23 cellular contexts compared by ENCODE assay signal in genomic region chr1:214351551-214352277, GRCh38.
"Had no signal": no experiment of that assay in that cellular context is flagged by ENCODE, and none has a peak within 500 bp of the region (broad histone marks: within the 10 kb centered on the region; RNA-seq: fewer than 3 reads in every experiment).

No MANE protein-coding gene starts in this region.

- DNase-seq: activated CD4-positive, alpha-beta T cell treated with anti-CD3 and anti-CD28 coated beads for 48 hours; activated CD4-positive, alpha-beta T cell treated with anti-CD3 and anti-CD28 coated beads, Interleukin-2, amount 50 U/mL, for 48 hours; activated CD8-positive, alpha-beta memory T cell treated with anti-CD3 and anti-CD28 coated beads for 24 hours; activated effector memory CD4-positive, alpha-beta T cell treated with anti-CD3 and anti-CD28 coated beads, Interleukin-2, amount 50 U/mL, for 16 hours; activated naive CD4-positive, alpha-beta T cell treated with anti-CD3 and anti-CD28 coated beads for 36 hours; activated naive CD8-positive, alpha-beta T cell treated with anti-CD3 and anti-CD28 coated beads for 36 hours; foreskin fibroblast; left cardiac atrium; right lobe of liver; stimulated activated CD4-positive, alpha-beta T cell treated with anti-CD3 and anti-CD28 coated beads, Interleukin-4, amount 100 ng/mL, for 24 hours; stimulated activated naive CD8-positive, alpha-beta T cell treated with anti-CD3 and anti-CD28 coated beads, Interleukin-15, amount 100 ng/mL, for 72 hours; substantia nigra; T-helper 9 cell; upper lobe of right lung had no signal

- H3K27ac ChIP-seq: adrenal gland, ascending aorta, right lobe of liver, upper lobe of right lung, VCaP had no signal

- FAIRE-seq: keratinocyte, TTC549 had no signal

- H3K4me1 ChIP-seq: ascending aorta, right lobe of liver, upper lobe of right lung had no signal

- H3K27me3 ChIP-seq: adrenal gland, ascending aorta, right lobe of liver, upper lobe of right lung had no signal

- H3K36me3 ChIP-seq: right lobe of liver had no signal

- H3K9me3 ChIP-seq: adrenal gland, ascending aorta, right lobe of liver, upper lobe of right lung had no signal

- ATAC-seq: esophagus mucosa; left cardiac atrium; natural killer cell treated with Interleukin-12 subunit alpha and Interleukin-12 subunit beta and Interleukin-15 and Interleukin-18, amount 100 ng/mL, for 72 hours; right lobe of liver; stimulated activated effector memory CD8-positive, alpha-beta T cell treated with anti-CD3 and anti-CD28 coated beads, Interleukin-12 subunit alpha, Interleukin-12 subunit beta, amount 100 ng/mL, for 72 hours; stimulated activated naive CD8-positive, alpha-beta T cell treated with anti-CD3 and anti-CD28 coated beads, Interleukin-15, amount 100 ng/mL, for 72 hours; upper lobe of right lung had no signal

- H3K4me3 ChIP-seq: adrenal gland, ascending aorta, right lobe of liver, skin epidermis, upper lobe of right lung had no signal
